37 cellular contexts compared by ENCODE assay signal in the genomic region with DNA sequence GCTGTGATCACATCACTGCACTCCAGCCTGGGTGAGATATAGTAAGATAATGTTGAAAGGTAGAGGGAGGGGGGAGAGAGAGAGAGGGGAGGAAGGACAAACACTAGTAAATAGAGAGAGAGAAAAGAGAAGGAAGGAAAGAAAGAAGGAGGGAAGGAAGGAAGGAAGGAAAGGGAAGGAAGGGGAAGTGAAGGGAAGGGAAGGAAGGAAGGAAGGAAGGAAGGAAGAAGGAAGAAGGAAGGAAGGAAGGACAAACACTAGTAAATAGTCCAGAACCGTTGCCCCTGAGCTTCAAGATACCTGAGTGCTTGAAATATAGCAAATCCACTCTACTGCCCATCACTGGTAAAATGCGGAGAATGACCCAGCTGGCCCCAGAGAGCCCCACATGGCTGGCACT.
"Had no signal": no experiment of that assay in that cellular context is flagged by ENCODE, and none has a peak within 500 bp of the region (broad histone marks: within the 10 kb centered on the region; RNA-seq: fewer than 3 reads in every experiment).

No MANE protein-coding gene starts in this region.

- DNase-seq: activated B cell treated with CpG ODN at 0.5 μM for 24 hours; activated CD4-positive, alpha-beta memory T cell treated with anti-CD3 and anti-CD28 coated beads for 36 hours; activated CD4-positive, alpha-beta T cell treated with anti-CD3 and anti-CD28 coated beads for 4 hours; activated CD4-positive, alpha-beta T cell treated with anti-CD3 and anti-CD28 coated beads, Interleukin-2, amount 10 ng/mL, durations not matched to agents 24 days and 14 days; activated CD4-positive, alpha-beta T cell treated with anti-CD3 and anti-CD28 coated beads, Interleukin-2, amount 50 U/mL, for 1 hour; activated CD4-positive, alpha-beta T cell treated with anti-CD3 and anti-CD28 coated beads, Interleukin-2, amount 50 U/mL, for 4 hours; activated CD4-positive, CD25-positive, alpha-beta regulatory T cell treated with anti-CD3 and anti-CD28 coated beads, Interleukin-2, amount 50 U/mL, for 72 hours; activated CD8-positive, alpha-beta memory T cell treated with anti-CD3 and anti-CD28 coated beads, Interleukin-2, amount 50 U/mL, for 4 hours; activated CD8-positive, alpha-beta T cell treated with anti-CD3 and anti-CD28 coated beads for 36 hours; activated gamma-delta T cell; activated naive CD4-positive, alpha-beta T cell treated with anti-CD3 and anti-CD28 coated beads, Interleukin-2, amount 10 ng/mL, durations not matched to agents 7 days and 5 days; activated naive CD4-positive, alpha-beta T cell treated with Interleukin-2 at 50 U/mL for 16 hours; activated naive CD8-positive, alpha-beta T cell treated with anti-CD3 and anti-CD28 coated beads, Interleukin-2, amount 10 ng/mL, durations not matched to agents 7 days and 5 days; activated naive CD8-positive, alpha-beta T cell treated with anti-CD3 and anti-CD28 coated beads, Interleukin-2, amount 50 U/mL, for 24 hours; activated T-cell treated with anti-CD3 and anti-CD28 coated beads for 4 hours; activated T-cell treated with anti-CD3 and anti-CD28 coated beads, Interleukin-2, amount 50 U/mL, for 1 hour; activated T-cell treated with anti-CD3 and anti-CD28 coated beads, Interleukin-2, amount 50 U/mL, for 4 hours; activated T-cell treated with anti-CD3 and anti-CD28 coated beads, Interleukin-2, amount 50 U/mL, for 72 hours; amygdala; anterior cingulate cortex; caudate nucleus; T-helper 1 cell; T-helper 2 cell; T-helper 9 cell had no signal

- H3K4me1 ChIP-seq: ascending aorta had no signal

- H3K9me3 Mint-ChIP-seq: activated CD4-positive, alpha-beta memory T cell treated with anti-CD3 and anti-CD28 coated beads for 36 hours; activated CD4-positive, alpha-beta T cell treated with anti-CD3 and anti-CD28 coated beads, Interleukin-2, amount 10 ng/mL, durations not matched to agents 24 days and 14 days; activated CD8-positive, alpha-beta T cell treated with anti-CD3 and anti-CD28 coated beads for 36 hours; activated naive CD4-positive, alpha-beta T cell treated with anti-CD3 and anti-CD28 coated beads, Interleukin-2, amount 50 U/mL, for 24 hours; activated naive CD8-positive, alpha-beta T cell treated with anti-CD3 and anti-CD28 coated beads, Interleukin-2, amount 10 ng/mL, durations not matched to agents 7 days and 5 days; activated naive CD8-positive, alpha-beta T cell treated with anti-CD3 and anti-CD28 coated beads, Interleukin-2, amount 50 U/mL, for 24 hours; activated T-cell treated with anti-CD3 and anti-CD28 coated beads, Interleukin-2, amount 50 U/mL, for 4 hours; activated T-helper 1 cell treated with anti-CD3 and anti-CD28 coated beads, Interleukin-12 subunit alpha, Interleukin-12 subunit beta, Interleukin-2, Interleukin-4 antibody, amounts not matched to agents 30 ng/mL and 10 ng/mL and 1 ng/mL, durations not matched to agents 14 hours and 24 hours and 36 hours; activated T-helper 17 cell treated with anti-CD3 and anti-CD28 coated beads, Interleukin-2, amount 50 U/mL, for 72 hours; central memory CD8-positive, alpha-beta T cell; T-helper 2 cell treated with Interferon-gamma antibody and Interleukin-4, amounts not matched to agents 5 μg/mL and 100 μg/mL, for 36 hours had no signal

- H3K27ac Mint-ChIP-seq: activated B cell treated with CpG ODN at 0.5 μM for 24 hours; activated CD4-positive, alpha-beta memory T cell treated with anti-CD3 and anti-CD28 coated beads for 36 hours; activated CD4-positive, alpha-beta T cell treated with anti-CD3 and anti-CD28 coated beads, Interleukin-2, amount 10 ng/mL, durations not matched to agents 24 days and 14 days; activated CD8-positive, alpha-beta T cell treated with anti-CD3 and anti-CD28 coated beads for 36 hours; activated naive CD4-positive, alpha-beta T cell treated with anti-CD3 and anti-CD28 coated beads, Interleukin-2, amount 10 ng/mL, durations not matched to agents 7 days and 5 days; activated naive CD4-positive, alpha-beta T cell treated with anti-CD3 and anti-CD28 coated beads, Interleukin-2, amount 50 U/mL, for 24 hours; activated naive CD8-positive, alpha-beta T cell; activated naive CD8-positive, alpha-beta T cell treated with anti-CD3 and anti-CD28 coated beads, Interleukin-2, amount 10 ng/mL, durations not matched to agents 7 days and 5 days; activated naive CD8-positive, alpha-beta T cell treated with anti-CD3 and anti-CD28 coated beads, Interleukin-2, amount 50 U/mL, for 24 hours; activated T-cell treated with anti-CD3 and anti-CD28 coated beads, Interleukin-2, amount 50 U/mL, for 72 hours; activated T-helper 1 cell treated with anti-CD3 and anti-CD28 coated beads, Interleukin-12 subunit alpha, Interleukin-12 subunit beta, Interleukin-2, Interleukin-4 antibody, amounts not matched to agents 30 ng/mL and 10 ng/mL and 1 ng/mL, durations not matched to agents 14 hours and 24 hours and 36 hours; activated T-helper 17 cell treated with anti-CD3 and anti-CD28 coated beads, Interleukin-2, amount 50 U/mL, for 72 hours; brain; T-helper 1 cell treated with Interleukin-12 subunit alpha and Interleukin-12 subunit beta and Interleukin-4 antibody, amounts not matched to agents 30 μg/mL and 1 μg/mL, for 36 hours; T-helper 2 cell treated with Interferon-gamma antibody and Interleukin-4, amounts not matched to agents 5 μg/mL and 100 μg/mL, for 36 hours had no signal

- H3K27me3 Mint-ChIP-seq: activated B cell treated with CpG ODN at 0.5 μM for 24 hours; activated CD4-positive, alpha-beta memory T cell treated with anti-CD3 and anti-CD28 coated beads for 36 hours; activated CD4-positive, alpha-beta T cell treated with anti-CD3 and anti-CD28 coated beads, Interleukin-2, amount 10 ng/mL, durations not matched to agents 24 days and 14 days had no signal

- H3K4me1 Mint-ChIP-seq: activated B cell treated with CpG ODN at 0.5 μM for 24 hours; activated CD4-positive, alpha-beta T cell treated with anti-CD3 and anti-CD28 coated beads, Interleukin-2, amount 10 ng/mL, durations not matched to agents 24 days and 14 days; activated naive CD4-positive, alpha-beta T cell treated with anti-CD3 and anti-CD28 coated beads, Interleukin-2, amount 10 ng/mL, durations not matched to agents 7 days and 5 days; activated naive CD4-positive, alpha-beta T cell treated with anti-CD3 and anti-CD28 coated beads, Interleukin-2, amount 50 U/mL, for 24 hours; activated naive CD8-positive, alpha-beta T cell treated with anti-CD3 and anti-CD28 coated beads, Interleukin-2, amount 10 ng/mL, durations not matched to agents 7 days and 5 days; activated naive CD8-positive, alpha-beta T cell treated with anti-CD3 and anti-CD28 coated beads, Interleukin-2, amount 50 U/mL, for 24 hours; activated T-helper 17 cell treated with anti-CD3 and anti-CD28 coated beads, Interleukin-2, amount 50 U/mL, for 72 hours; brain; central memory CD8-positive, alpha-beta T cell had no signal

- H3K9me3 ChIP-seq: ascending aorta had no signal

- H3K4me3 Mint-ChIP-seq: activated B cell treated with CpG ODN at 0.5 μM for 24 hours; activated CD4-positive, alpha-beta memory T cell treated with anti-CD3 and anti-CD28 coated beads for 36 hours; activated CD4-positive, alpha-beta T cell treated with anti-CD3 and anti-CD28 coated beads, Interleukin-2, amount 10 ng/mL, durations not matched to agents 24 days and 14 days; activated CD8-positive, alpha-beta T cell treated with anti-CD3 and anti-CD28 coated beads for 36 hours; activated naive CD4-positive, alpha-beta T cell treated with anti-CD3 and anti-CD28 coated beads, Interleukin-2, amount 10 ng/mL, durations not matched to agents 7 days and 5 days; activated naive CD4-positive, alpha-beta T cell treated with anti-CD3 and anti-CD28 coated beads, Interleukin-2, amount 50 U/mL, for 24 hours; activated naive CD8-positive, alpha-beta T cell; activated naive CD8-positive, alpha-beta T cell treated with anti-CD3 and anti-CD28 coated beads, Interleukin-2, amount 10 ng/mL, durations not matched to agents 7 days and 5 days; activated naive CD8-positive, alpha-beta T cell treated with anti-CD3 and anti-CD28 coated beads, Interleukin-2, amount 50 U/mL, for 24 hours; activated T-cell treated with anti-CD3 and anti-CD28 coated beads, Interleukin-2, amount 50 U/mL, for 4 hours; activated T-cell treated with anti-CD3 and anti-CD28 coated beads, Interleukin-2, amount 50 U/mL, for 72 hours; activated T-helper 1 cell treated with anti-CD3 and anti-CD28 coated beads, Interleukin-12 subunit alpha, Interleukin-12 subunit beta, Interleukin-2, Interleukin-4 antibody, amounts not matched to agents 30 ng/mL and 10 ng/mL and 1 ng/mL, durations not matched to agents 14 hours and 24 hours and 36 hours; activated T-helper 17 cell treated with anti-CD3 and anti-CD28 coated beads, Interleukin-2, amount 50 U/mL, for 72 hours; brain; central memory CD8-positive, alpha-beta T cell; T-helper 1 cell treated with Interleukin-12 subunit alpha and Interleukin-12 subunit beta and Interleukin-4 antibody, amounts not matched to agents 30 μg/mL and 1 μg/mL, for 36 hours; T-helper 2 cell treated with Interferon-gamma antibody and Interleukin-4, amounts not matched to agents 5 μg/mL and 100 μg/mL, for 36 hours had no signal

- FAIRE-seq: bronchial epithelial cell, TTC549 had no signal

- H3K27ac ChIP-seq: ascending aorta, cardiac muscle cell, VCaP had no signal

- H3K27me3 ChIP-seq: ascending aorta had no signal

- H3K4me3 ChIP-seq: ascending aorta, cardiac muscle cell had no signal

- H3K36me3 Mint-ChIP-seq: activated CD4-positive, alpha-beta memory T cell treated with anti-CD3 and anti-CD28 coated beads for 36 hours; activated naive CD4-positive, alpha-beta T cell treated with anti-CD3 and anti-CD28 coated beads, Interleukin-2, amount 10 ng/mL, durations not matched to agents 7 days and 5 days; activated naive CD4-positive, alpha-beta T cell treated with anti-CD3 and anti-CD28 coated beads, Interleukin-2, amount 50 U/mL, for 24 hours; activated naive CD8-positive, alpha-beta T cell; activated naive CD8-positive, alpha-beta T cell treated with anti-CD3 and anti-CD28 coated beads, Interleukin-2, amount 10 ng/mL, durations not matched to agents 7 days and 5 days; brain had no signal

- H3K36me3 ChIP-seq: ascending aorta, cardiac muscle cell had no signal
